ENCODE assay signal across 11 cellular contexts in genomic region chr18:7872569-7872968, GRCh38.
DNase-seq lines count a peak whose midpoint lies in the region; ATAC-seq and TF ChIP-seq lines count a peak whose summit lies in the region.
"Had no signal": no experiment of that assay in that cellular context is flagged by ENCODE, and none has a peak within 500 bp of the region (broad histone marks: within the 10 kb centered on the region; RNA-seq: fewer than 3 reads in every experiment).

No MANE protein-coding gene starts in this region.

- no peaks in the 10 kb centered on the region for H3K36me3 Mint-ChIP-seq in activated T-helper 1 cell treated with anti-CD3 and anti-CD28 coated beads, Interleukin-12 subunit alpha, Interleukin-12 subunit beta, Interleukin-2, Interleukin-4 antibody, amounts not matched to agents 30 ng/mL and 10 ng/mL and 1 ng/mL, durations not matched to agents 14 hours and 24 hours and 36 hours (ENCODE audit: low read depth)
- H3K36me3 Mint-ChIP-seq: activated naive CD8-positive, alpha-beta T cell had no signal

- in situ Hi-C loops in astrocyte of the cerebellum (cut with HindIII; ENCODE audit: low sequenced_read_pairs), result no loop called here

- no peak overlapping the region for H3K27ac Mint-ChIP-seq in activated T-helper 1 cell treated with anti-CD3 and anti-CD28 coated beads, Interleukin-12 subunit alpha, Interleukin-12 subunit beta, Interleukin-2, Interleukin-4 antibody, amounts not matched to agents 30 ng/mL and 10 ng/mL and 1 ng/mL, durations not matched to agents 14 hours and 24 hours and 36 hours
- H3K27ac Mint-ChIP-seq: activated naive CD8-positive, alpha-beta T cell; T-helper 17 cell had no signal

- no peak overlapping the region for H3K4me3 ChIP-seq in astrocyte of the cerebellum (ENCODE audit: low read depth, low read length)

- peak; percentile 15 for TF ChIP-seq CTCF in astrocyte of the cerebellum (IDR thresholded peaks at IDR 0.05; ENCODE audit: low read depth, low read length, missing control alignments)
- no peak for TF ChIP-seq CTCF in GM10266 (IDR thresholded peaks at IDR 0.05; ENCODE audit: control insufficient read depth, insufficient read depth, low read depth, missing control alignments)

- peaks cover 3% of the 10 kb centered on the region for H3K27me3 Mint-ChIP-seq in activated T-helper 1 cell treated with anti-CD3 and anti-CD28 coated beads, Interleukin-12 subunit alpha, Interleukin-12 subunit beta, Interleukin-2, Interleukin-4 antibody, amounts not matched to agents 30 ng/mL and 10 ng/mL and 1 ng/mL, durations not matched to agents 14 hours and 24 hours and 36 hours (ENCODE audit: insufficient read depth)
- H3K27me3 Mint-ChIP-seq: activated naive CD8-positive, alpha-beta T cell; T-helper 17 cell had no signal

- H3K4me3 Mint-ChIP-seq in activated T-helper 1 cell treated with anti-CD3 and anti-CD28 coated beads, Interleukin-12 subunit alpha, Interleukin-12 subunit beta, Interleukin-2, Interleukin-4 antibody, amounts not matched to agents 30 ng/mL and 10 ng/mL and 1 ng/mL, durations not matched to agents 14 hours and 24 hours and 36 hours, result no peak overlapping the region
- H3K4me3 Mint-ChIP-seq: activated naive CD8-positive, alpha-beta T cell; T-helper 17 cell had no signal

- no peak for ATAC-seq in HG03135 (IDR thresholded peaks at IDR 0.05; ENCODE audit: unreplicated experiment)
- ATAC-seq: T-helper 17 cell had no signal

- no peaks in the 10 kb centered on the region for H3K4me1 Mint-ChIP-seq in activated T-helper 1 cell treated with anti-CD3 and anti-CD28 coated beads, Interleukin-12 subunit alpha, Interleukin-12 subunit beta, Interleukin-2, Interleukin-4 antibody, amounts not matched to agents 30 ng/mL and 10 ng/mL and 1 ng/mL, durations not matched to agents 14 hours and 24 hours and 36 hours (ENCODE audit: low read depth)
- H3K4me1 Mint-ChIP-seq: T-helper 17 cell had no signal

- intact Hi-C loops in activated T-helper 1 cell treated with anti-CD3 and anti-CD28 coated beads, Interleukin-12 subunit alpha, Interleukin-12 subunit beta, Interleukin-2, Interleukin-4 antibody, amounts not matched to agents 30 ng/mL and 10 ng/mL and 1 ng/mL, durations not matched to agents 14 hours and 24 hours and 36 hours (cut with micrococcal nuclease), result no loop called here

- H3K9me3 Mint-ChIP-seq in activated T-helper 1 cell treated with anti-CD3 and anti-CD28 coated beads, Interleukin-12 subunit alpha, Interleukin-12 subunit beta, Interleukin-2, Interleukin-4 antibody, amounts not matched to agents 30 ng/mL and 10 ng/mL and 1 ng/mL, durations not matched to agents 14 hours and 24 hours and 36 hours, result peaks cover 7% of the 10 kb centered on the region

- peak; percentile 46 for DNase-seq in COLO668 (lab: John Stamatoyannopoulos, UW; ENCODE audit: unreplicated experiment)
- DNase-seq in LoVo (ENCODE audit: low spot score), result peak; percentile 2
- no peak for DNase-seq in astrocyte of the cerebellum (ENCODE audit: low read depth)
- peak; percentile 77 for DNase-seq in kidney tubule cell (ENCODE audit: low spot score)
- no peak for DNase-seq in GM10266 (ENCODE audit: extremely low spot score)
- DNase-seq in activated T-helper 1 cell treated with anti-CD3 and anti-CD28 coated beads, Interleukin-12 subunit alpha, Interleukin-12 subunit beta, Interleukin-2, Interleukin-4 antibody, amounts not matched to agents 30 ng/mL and 10 ng/mL and 1 ng/mL, durations not matched to agents 14 hours and 24 hours and 36 hours (ENCODE audit: low spot score), result no peak
- no peak for DNase-seq in activated CD8-positive, alpha-beta memory T cell treated with anti-CD3 and anti-CD28 coated beads for 24 hours
- DNase-seq: stimulated activated CD4-positive, alpha-beta T cell treated with anti-CD3 and anti-CD28 coated beads, Interleukin-2, amount 100 ng/mL, for 48 hours; T-helper 17 cell had no signal

Comparison
In these comparisons a context has a peak if more than half of its experiments do, and no peak if none do; other contexts are left out.
1. DNase-seq: peak in COLO668 (single experiment), LoVo (single experiment) and kidney tubule cell (single experiment); none in astrocyte of the cerebellum (single experiment), GM10266 (single experiment), activated T-helper 1 cell treated with anti-CD3 and anti-CD28 coated beads, Interleukin-12 subunit alpha, Interleukin-12 subunit beta, Interleukin-2, Interleukin-4 antibody, amounts not matched to agents 30 ng/mL and 10 ng/mL and 1 ng/mL, durations not matched to agents 14 hours and 24 hours and 36 hours (single experiment) and activated CD8-positive, alpha-beta memory T cell treated with anti-CD3 and anti-CD28 coated beads for 24 hours (single experiment).